16 cellular contexts compared by ENCODE assay signal in genomic region chr10:86486856-86487255, GRCh38. TPM values are rescaled to one million over a fixed set of nuclear protein-coding genes. Genes with fewer than 3 reads are reported as not detected.
DNase-seq lines count a peak whose midpoint lies in the region; ATAC-seq, FAIRE-seq and TF ChIP-seq lines count a peak whose summit lies in the region.
"Had no signal": no experiment of that assay in that cellular context is flagged by ENCODE, and none has a peak within 500 bp of the region (broad histone marks: within the 10 kb centered on the region; RNA-seq: fewer than 3 reads in every experiment).

No MANE protein-coding gene starts in this region.

- H3K4me1 Mint-ChIP-seq in HFFc6 (ENCODE audit: low read depth) = no peaks in the 10 kb centered on the region
- H3K4me1 Mint-ChIP-seq: nephron had no signal

- H3K27me3 Mint-ChIP-seq in HFFc6 (ENCODE audit: insufficient read depth) = no peaks in the 10 kb centered on the region; the same call in 1 of the 2 replicates

- H3K36me3 Mint-ChIP-seq in HFFc6 (ENCODE audit: low read depth) = peaks cover 19% of the 10 kb centered on the region; the same call in 1 of the 2 replicates

- no peak for DNase-seq in GM12892 (ENCODE audit: insufficient read length)
- no peak for DNase-seq in HFFc6
- no peak for DNase-seq in GM03348 (ENCODE audit: low spot score)
- DNase-seq in kidney tubule cell (ENCODE audit: low spot score) = no peak
- DNase-seq: activated naive CD4-positive, alpha-beta T cell treated with anti-CD3 and anti-CD28 coated beads, Interleukin-2, amount 50 U/mL, for 16 hours; effector memory CD4-positive, alpha-beta T cell; GDM1; NCI-H1694; PC-9; stomach had no signal

- no peak for TF ChIP-seq CTCF in HFFc6 (IDR thresholded peaks at IDR 0.05)

- ATAC-seq in GM19395 (IDR thresholded peaks at IDR 0.05; ENCODE audit: unreplicated experiment) (peak; percentile 71), HG03103 (IDR thresholded peaks at IDR 0.05; ENCODE audit: low read depth, unreplicated experiment) (peak; percentile 57), GM18858 (IDR thresholded peaks at IDR 0.05; ENCODE audit: unreplicated experiment) (no peak)
- ATAC-seq: SK-N-SH treated with all-trans-retinoic acid at 6 μM for 48 hours had no signal

- no peak overlapping the region for H3K27ac Mint-ChIP-seq in HFFc6
- H3K27ac Mint-ChIP-seq: nephron had no signal

- no peaks in the 10 kb centered on the region for H3K9me3 Mint-ChIP-seq in HFFc6
- H3K9me3 Mint-ChIP-seq: nephron had no signal

- TF ChIP-seq POLR2A in GM12892 (IDR thresholded peaks at IDR 0.05; ENCODE audit: low read depth, low read length) = no peak

- peak; percentile 40 for FAIRE-seq in GM12892 (lab: Jason Lieb, UNC)

- no peak overlapping the region for H3K4me3 Mint-ChIP-seq in HFFc6
- H3K4me3 Mint-ChIP-seq: nephron had no signal

- H3K27ac ChIP-seq in angular gyrus (ENCODE audit: low read depth, low read length) = peak overlapping the region; percentile 13
- H3K27ac ChIP-seq: PC-9, stomach had no signal

RNA-seq across cellular contexts. Expression of gene WAPL, which starts 34.7 kb away (rescaled TPM):
- 31.2 TPM for polyA plus RNA-seq in GM12892 (2012; ENCODE audit: missing spikeins)
- 10 to 100 TPM; 30.7 to 37.1 (median 33.6) TPM for total RNA-seq in HFFc6 (2021; fragmentation: NEBNext Ultra II Directional; extraction: Animal tissue kit (Norgen Biotek cat#: 25700))
